Comparison of ENCODE assay signal across 11 cellular contexts in the genomic region with DNA sequence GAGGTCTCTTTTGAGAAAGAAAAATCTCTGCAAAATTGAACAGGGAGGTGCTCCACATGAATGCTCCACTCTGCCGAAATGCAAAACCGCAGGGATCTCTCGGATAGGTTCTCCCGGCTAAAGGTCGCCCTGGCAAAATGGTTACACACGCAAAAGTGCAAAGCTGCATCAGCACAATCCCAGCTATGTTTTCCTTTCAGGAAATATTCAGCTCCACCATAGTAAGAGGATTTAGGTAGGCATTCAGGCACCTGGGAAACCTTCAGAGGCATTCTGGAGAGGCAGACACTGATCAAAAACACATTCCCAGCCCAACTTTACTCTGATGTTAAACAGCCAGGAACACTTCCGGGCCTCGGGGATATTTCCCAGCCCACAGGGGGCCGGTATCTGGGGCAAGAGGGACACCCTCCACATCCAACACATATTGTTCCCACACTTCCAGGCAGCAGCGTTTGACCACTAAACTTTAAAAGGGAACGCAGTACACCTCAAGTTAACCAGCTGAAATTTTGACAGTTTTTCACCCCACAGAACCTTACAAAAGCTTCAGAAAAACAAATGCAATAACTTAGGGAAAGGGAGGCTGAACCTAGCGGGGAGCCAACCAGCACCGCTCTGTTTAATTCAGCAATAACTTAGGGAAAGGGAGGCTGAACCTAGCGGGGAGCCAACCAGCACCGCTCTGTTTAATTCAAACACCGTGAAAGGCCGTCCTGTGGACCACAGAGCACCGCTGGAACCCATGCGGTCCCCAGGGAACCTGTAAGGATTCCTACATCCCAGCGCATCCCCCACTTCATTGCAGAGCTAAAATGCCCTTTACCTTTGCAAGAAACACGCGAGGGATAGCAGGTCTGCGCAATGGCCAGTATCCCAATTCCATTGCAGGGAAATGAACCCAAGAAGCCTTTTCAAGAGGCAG. TPM values are rescaled to one million over a fixed set of nuclear protein-coding genes. Genes with fewer than 3 reads are reported as not detected.
DNase-seq lines count a peak whose midpoint lies in the region; ATAC-seq and TF ChIP-seq lines count a peak whose summit lies in the region.
"Had no signal": no experiment of that assay in that cellular context is flagged by ENCODE, and none has a peak within 500 bp of the region (broad histone marks: within the 10 kb centered on the region; RNA-seq: fewer than 3 reads in every experiment).

No MANE protein-coding gene starts in this region.

- 62 to 67% methylated on average over 23 of the region's 23 CpGs for WGBS in lower leg skin, 2 donors

- peak overlapping the region; percentile 76 for H3K4me3 ChIP-seq in SK-N-MC
- H3K4me3 ChIP-seq in lower leg skin (ENCODE audit: low read depth, poor library complexity, severe bottlenecking) = no peak overlapping the region
- H3K4me3 ChIP-seq: BLaER1 treated with 17β-estradiol and CSF1 and Interleukin-3, amounts not matched to agents 10 nM and 100 nM had no signal

- TF ChIP-seq POLR2A in lower leg skin (IDR thresholded peaks at IDR 0.05) = no peak

- no peak overlapping the region for H3K27ac ChIP-seq in SK-N-MC
- H3K27ac ChIP-seq: BLaER1 treated with 17β-estradiol and CSF1 and Interleukin-3, amounts not matched to agents 10 nM and 100 nM had no signal

- no peaks in the 10 kb centered on the region for H3K36me3 ChIP-seq in SK-N-MC (ENCODE audit: insufficient read depth, low read length)

- no peak for ATAC-seq in GM18520 (IDR thresholded peaks at IDR 0.05; ENCODE audit: unreplicated experiment)

- H3K4me1 Mint-ChIP-seq in glutamatergic neuron (ENCODE audit: low read depth, unreplicated experiment) (peaks cover 21% of the 10 kb centered on the region), progenitor cell of endocrine pancreas (ENCODE audit: low read depth) (peaks cover 50% of the 10 kb centered on the region)
- H3K4me1 Mint-ChIP-seq: central memory CD8-positive, alpha-beta T cell had no signal

- peaks cover 5% of the 10 kb centered on the region for H3K36me3 Mint-ChIP-seq in glutamatergic neuron (ENCODE audit: unreplicated experiment)
- H3K36me3 Mint-ChIP-seq in progenitor cell of endocrine pancreas (ENCODE audit: insufficient read depth) = peaks cover 2% of the 10 kb centered on the region

- intact Hi-C loops in lower leg skin (cut with DNase I; ENCODE audit: low total_unique reads) = no loop called here

- no peak overlapping the region for H3K9ac ChIP-seq in SK-N-MC (ENCODE audit: insufficient read length)
- H3K9ac ChIP-seq: BLaER1 treated with 17β-estradiol and CSF1 and Interleukin-3, amounts not matched to agents 10 nM and 100 nM had no signal

- no peak overlapping the region for H3K27ac Mint-ChIP-seq in glutamatergic neuron (ENCODE audit: unreplicated experiment)
- peak overlapping the region; percentile 63 for H3K27ac Mint-ChIP-seq in progenitor cell of endocrine pancreas

- peak overlapping the region; percentile 75 for H3K4me3 Mint-ChIP-seq in glutamatergic neuron (ENCODE audit: unreplicated experiment)
- peak overlapping the region; percentile 72 for H3K4me3 Mint-ChIP-seq in progenitor cell of endocrine pancreas (ENCODE audit: low read depth)
- H3K4me3 Mint-ChIP-seq: central memory CD8-positive, alpha-beta T cell had no signal

- H3K9me3 Mint-ChIP-seq in glutamatergic neuron (ENCODE audit: unreplicated experiment) = peaks cover 4% of the 10 kb centered on the region
- no peaks in the 10 kb centered on the region for H3K9me3 Mint-ChIP-seq in progenitor cell of endocrine pancreas (ENCODE audit: low read depth)
- H3K9me3 Mint-ChIP-seq: central memory CD8-positive, alpha-beta T cell had no signal

- no peaks in the 10 kb centered on the region for H3K9me3 ChIP-seq in SK-N-MC (ENCODE audit: low read depth, low read length)

- TF ChIP-seq CTCF in glutamatergic neuron (IDR thresholded peaks at IDR 0.05; ENCODE audit: partially characterized antibody, unreplicated experiment) = no peak
- no peak for TF ChIP-seq CTCF in progenitor cell of endocrine pancreas (IDR thresholded peaks at IDR 0.05; ENCODE audit: unreplicated experiment)
- no peak for TF ChIP-seq CTCF in lower leg skin (IDR thresholded peaks at IDR 0.05)

- H3K27me3 Mint-ChIP-seq in glutamatergic neuron (ENCODE audit: unreplicated experiment) (peaks cover 25% of the 10 kb centered on the region), progenitor cell of endocrine pancreas (no peaks in the 10 kb centered on the region)
- H3K27me3 Mint-ChIP-seq: central memory CD8-positive, alpha-beta T cell had no signal

- DNase-seq in Daoy (ENCODE audit: low read depth) (peak; percentile 58), SK-N-MC (ENCODE audit: low read depth, low spot score) (no peak), glutamatergic neuron (no peak), progenitor cell of endocrine pancreas (ENCODE audit: low spot score, unreplicated experiment) (no peak), NCI-H2107 (lab: John Stamatoyannopoulos, UW) (no peak), lower leg skin (ENCODE audit: low spot score in 2 of 2) (no peak)
- no peak for DNase-seq in activated CD4-positive, alpha-beta T cell treated with anti-CD3 and anti-CD28 coated beads for 4 hours
- DNase-seq: NCI-H446 had no signal

RNA-seq across cellular contexts. Expression of gene TNS3, which starts 45.9 kb away (rescaled TPM):
- 58.3 and 58.4 TPM in 2 replicates for total RNA-seq in Daoy (2014; rRNA removed; shearing (Covaris generic))
- total RNA-seq in glutamatergic neuron (ENCODE audit: unreplicated experiment) (3.8 TPM), progenitor cell of endocrine pancreas (117 and 120 TPM in 2 replicates), lower leg skin (10 to 100 TPM; 19.5 to 33.9 (median 25.5) TPM)
